ENCODE assay signal across 13 cellular contexts in the genomic region with DNA sequence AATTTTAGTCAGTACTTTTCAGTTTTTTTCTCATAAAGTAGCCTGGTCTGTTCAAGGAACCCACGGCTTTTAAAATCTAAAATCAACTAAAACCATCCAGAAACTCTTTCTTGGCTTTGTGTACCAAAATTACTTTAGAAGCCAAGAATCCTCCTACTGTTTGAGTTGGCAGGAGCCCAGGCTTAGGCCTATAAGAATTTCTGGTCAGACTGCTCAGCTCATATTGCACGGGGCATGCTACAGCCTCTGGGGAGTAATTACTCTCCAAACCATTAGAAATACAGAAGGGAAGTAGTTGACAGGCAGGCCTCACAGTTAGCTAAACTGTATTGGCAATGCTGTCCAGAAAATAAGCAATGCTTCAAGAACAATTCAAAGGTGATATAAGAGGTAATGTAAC.
A peak's percentile ranks its signal among the peaks of the same experiment; 100 is the strongest.
DNase-seq lines count a peak whose midpoint lies in the region; FAIRE-seq and TF ChIP-seq lines count a peak whose summit lies in the region.
"Had no signal": no experiment of that assay in that cellular context is flagged by ENCODE, and none has a peak within 500 bp of the region (broad histone marks: within the 10 kb centered on the region; RNA-seq: fewer than 3 reads in every experiment).

No MANE protein-coding gene starts in this region.

- DNase-seq in A172 (ENCODE audit: low spot score), result peak; percentile 23
- DNase-seq in Karpas-422, result peak; percentile 77
- peak; percentile 74 for DNase-seq in astrocyte of the hippocampus (ENCODE audit: low read depth, low spot score)
- DNase-seq in kidney epithelial cell (ENCODE audit: low read depth), result peak; percentile 44
- no peak for DNase-seq in uterus
- DNase-seq in KBM-7, result no peak
- no peak for DNase-seq in small intestine
- no peak for DNase-seq in CD8-positive, alpha-beta memory T cell
- DNase-seq: esophagus squamous epithelium had no signal

- POLR2A ChIA-PET in CD8-positive, alpha-beta memory T cell (lab: Charles Lee), result no interaction called here

- no peaks in the 10 kb centered on the region for H3K9me2 ChIP-seq in Karpas-422 (replicated peaks; ENCODE audit: insufficient read depth, low read length)

- no peaks in the 10 kb centered on the region for H4K20me1 ChIP-seq in Karpas-422 (ENCODE audit: insufficient read depth, low read depth, low read length)
- H4K20me1 ChIP-seq: BLaER1 treated with 17β-estradiol and CSF1 and Interleukin-3, amounts not matched to agents 10 nM and 100 nM had no signal

- no peaks in the 10 kb centered on the region for H3K27me3 Mint-ChIP-seq in CD8-positive, alpha-beta memory T cell

- TF ChIP-seq CTCF in kidney epithelial cell (IDR thresholded peaks at IDR 0.05; ENCODE audit: insufficient read depth, low read length, poor library complexity, severe bottlenecking) (no peak), uterus (IDR thresholded peaks at IDR 0.05) (no peak)

- no peaks in the 10 kb centered on the region for H3K27me3 ChIP-seq in Karpas-422 (ENCODE audit: low read length)
- H3K27me3 ChIP-seq in kidney epithelial cell (ENCODE audit: control insufficient read depth, insufficient read depth, low read length), result no peaks in the 10 kb centered on the region
- H3K27me3 ChIP-seq in uterus, result no peaks in the 10 kb centered on the region
- no peaks in the 10 kb centered on the region for H3K27me3 ChIP-seq in small intestine (ENCODE audit: control insufficient read depth in 2 of 2, insufficient read depth in 2 of 2, low read length in 2 of 2)
- no peaks in the 10 kb centered on the region for H3K27me3 ChIP-seq in CD8-positive, alpha-beta memory T cell (ENCODE audit: insufficient read depth, low read length, poor library complexity, severe bottlenecking)
- H3K27me3 ChIP-seq: BLaER1 treated with 17β-estradiol and CSF1 and Interleukin-3, amounts not matched to agents 10 nM and 100 nM; esophagus squamous epithelium had no signal

- H3K9me3 ChIP-seq in Karpas-422 (ENCODE audit: low read length), result peaks cover 3% of the 10 kb centered on the region; the same call in 1 of the 2 replicates
- H3K9me3 ChIP-seq in uterus, result no peaks in the 10 kb centered on the region
- H3K9me3 ChIP-seq in small intestine (ENCODE audit: control insufficient read depth, low read depth), result no peaks in the 10 kb centered on the region
- H3K9me3 ChIP-seq in CD8-positive, alpha-beta memory T cell (ENCODE audit: low read length), result no peaks in the 10 kb centered on the region
- H3K9me3 ChIP-seq: BLaER1 treated with 17β-estradiol and CSF1 and Interleukin-3, amounts not matched to agents 10 nM and 100 nM; esophagus squamous epithelium had no signal

- in situ Hi-C loops in KBM-7 (cut with MboI; ENCODE audit: low pct_unique_long_range_greater_than_20kb, low sequenced_read_pairs), result no loop called here

- CTCF ChIA-PET in CD8-positive, alpha-beta memory T cell (lab: Charles Lee), result no interaction called here

- H3K27ac Mint-ChIP-seq in CD8-positive, alpha-beta memory T cell, result no peak overlapping the region
- H3K27ac Mint-ChIP-seq: activated T-helper 2 cell treated with anti-CD3 and anti-CD28 coated beads, Interferon-gamma antibody, Interleukin-2, Interleukin-4, amounts not matched to agents 10 μg/mL and 5 μg/mL and 100 μg/mL, durations not matched to agents 14 hours and 24 hours and 36 hours; T-helper 1 cell treated with Interleukin-12 subunit alpha and Interleukin-12 subunit beta and Interleukin-4 antibody, amounts not matched to agents 30 μg/mL and 1 μg/mL, for 36 hours had no signal

- H3K9me3 Mint-ChIP-seq in CD8-positive, alpha-beta memory T cell, result peaks cover 3 to 21% (median 11%) of the 10 kb centered on the region in 5 donors

- H3K79me2 ChIP-seq in Karpas-422 (ENCODE audit: low read length), result no peaks in the 10 kb centered on the region

- no peaks in the 10 kb centered on the region for H3K4me1 Mint-ChIP-seq in CD8-positive, alpha-beta memory T cell

- H3K4me1 ChIP-seq in Karpas-422 (ENCODE audit: low read length) (peaks cover 16% of the 10 kb centered on the region), uterus (no peaks in the 10 kb centered on the region), small intestine (ENCODE audit: control insufficient read depth in 2 of 2, insufficient read depth in 1 of 2, low read depth in 1 of 2, low read length in 1 of 2) (no peaks in the 10 kb centered on the region)
- H3K4me1 ChIP-seq in CD8-positive, alpha-beta memory T cell (ENCODE audit: insufficient read depth, low read length), result no peaks in the 10 kb centered on the region
- H3K4me1 ChIP-seq: BLaER1 treated with 17β-estradiol and CSF1 and Interleukin-3, amounts not matched to agents 10 nM and 100 nM; esophagus squamous epithelium had no signal

- H3K36me3 Mint-ChIP-seq in CD8-positive, alpha-beta memory T cell, result no peaks in the 10 kb centered on the region

- H3K4me3 ChIP-seq in Karpas-422 (ENCODE audit: low read length) (no peak overlapping the region), kidney epithelial cell (ENCODE audit: low read depth, low read length) (no peak overlapping the region), uterus (no peak overlapping the region), small intestine (ENCODE audit: low read depth in 1 of 2, low read length in 2 of 2) (no peak overlapping the region)
- no peak overlapping the region for H3K4me3 ChIP-seq in CD8-positive, alpha-beta memory T cell (ENCODE audit: low read length)
- H3K4me3 ChIP-seq: BLaER1 treated with 17β-estradiol and CSF1 and Interleukin-3, amounts not matched to agents 10 nM and 100 nM; esophagus squamous epithelium had no signal

- intact Hi-C loops in uterus (cut with DNase I; ENCODE audit: low total_unique reads), result no loop called here

- no peaks in the 10 kb centered on the region for H3K36me3 ChIP-seq in Karpas-422 (ENCODE audit: insufficient read depth, low read length)
- no peaks in the 10 kb centered on the region for H3K36me3 ChIP-seq in kidney epithelial cell (ENCODE audit: control insufficient read depth, insufficient read depth, low read length)
- no peaks in the 10 kb centered on the region for H3K36me3 ChIP-seq in uterus
- H3K36me3 ChIP-seq in small intestine (ENCODE audit: control insufficient read depth in 2 of 2, insufficient read depth in 2 of 2, low read length in 2 of 2), result no peaks in the 10 kb centered on the region
- no peaks in the 10 kb centered on the region for H3K36me3 ChIP-seq in CD8-positive, alpha-beta memory T cell (ENCODE audit: insufficient read depth, low read length)
- H3K36me3 ChIP-seq: BLaER1 treated with 17β-estradiol and CSF1 and Interleukin-3, amounts not matched to agents 10 nM and 100 nM; esophagus squamous epithelium had no signal

- H3K9ac ChIP-seq in Karpas-422 (ENCODE audit: low read length), result no peak overlapping the region
- H3K9ac ChIP-seq: BLaER1 treated with 17β-estradiol and CSF1 and Interleukin-3, amounts not matched to agents 10 nM and 100 nM had no signal

- 28 to 39% (median 33%) methylated on average over 2 of the region's 2 CpGs for WGBS in small intestine, 3 donors

- peak overlapping the region; percentile 21 for H3K4me2 ChIP-seq in Karpas-422 (ENCODE audit: low read depth, low read length, poor library complexity, severe bottlenecking)
- H3K4me2 ChIP-seq: BLaER1 treated with 17β-estradiol and CSF1 and Interleukin-3, amounts not matched to agents 10 nM and 100 nM had no signal

- no peak overlapping the region for H3K27ac ChIP-seq in Karpas-422 (ENCODE audit: low read length)
- no peak overlapping the region for H3K27ac ChIP-seq in uterus
- no peak overlapping the region for H3K27ac ChIP-seq in small intestine (ENCODE audit: low read depth in 1 of 2, low read length in 1 of 2)
- H3K27ac ChIP-seq in CD8-positive, alpha-beta memory T cell (ENCODE audit: low read depth, low read length), result no peak overlapping the region
- H3K27ac ChIP-seq: BLaER1 treated with 17β-estradiol and CSF1 and Interleukin-3, amounts not matched to agents 10 nM and 100 nM; esophagus squamous epithelium had no signal

- FAIRE-seq in small intestine (lab: Jason Lieb, UNC), result no peak
- FAIRE-seq: GM18507 had no signal

- no peak overlapping the region for H2AFZ ChIP-seq in Karpas-422 (ENCODE audit: low read length)

- no peak overlapping the region for H3K4me3 Mint-ChIP-seq in CD8-positive, alpha-beta memory T cell
- H3K4me3 Mint-ChIP-seq: T-helper 1 cell treated with Interleukin-12 subunit alpha and Interleukin-12 subunit beta and Interleukin-4 antibody, amounts not matched to agents 30 μg/mL and 1 μg/mL, for 36 hours had no signal

- no peak for TF ChIP-seq POLR2A in uterus (IDR thresholded peaks at IDR 0.05)

Comparison
In these comparisons a context has a peak if more than half of its experiments do, and no peak if none do; other contexts are left out.
1. DNase-seq: peak in A172 (single experiment), Karpas-422 (single experiment), astrocyte of the hippocampus (single experiment) and kidney epithelial cell (single experiment); none in uterus (0 of 2), KBM-7 (single experiment), small intestine (single experiment) and CD8-positive, alpha-beta memory T cell (0 of 5).